10 cellular contexts compared by ENCODE assay signal in the genomic region with DNA sequence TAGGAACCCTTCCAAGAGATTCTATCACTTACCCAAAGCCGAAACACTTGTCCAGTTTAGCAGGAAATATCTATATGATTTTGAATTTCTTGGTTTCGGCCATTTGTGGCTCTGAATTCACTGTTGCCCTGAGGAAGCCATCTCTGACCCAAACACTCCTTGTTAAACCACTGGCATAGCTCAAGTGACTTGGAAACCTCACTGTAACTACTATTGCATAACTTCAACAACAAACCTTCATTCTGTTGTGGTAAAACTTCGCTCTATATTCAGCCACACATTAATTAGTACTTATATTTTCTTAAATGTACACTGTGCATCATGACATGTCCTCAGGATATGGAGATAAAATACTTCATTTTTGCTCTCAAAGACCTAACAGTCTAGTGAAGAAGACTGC.
"Had no signal": no experiment of that assay in that cellular context is flagged by ENCODE, and none has a peak within 500 bp of the region (broad histone marks: within the 10 kb centered on the region; RNA-seq: fewer than 3 reads in every experiment).

No MANE protein-coding gene starts in this region.

- ATAC-seq: activated CD4-positive, CD25-positive, alpha-beta regulatory T cell treated with anti-CD3 and anti-CD28 coated beads, Interleukin-2, amount 50 U/mL, for 24 hours; stimulated activated effector memory CD8-positive, alpha-beta T cell treated with anti-CD3 and anti-CD28 coated beads, Interleukin-12 subunit alpha, Interleukin-12 subunit beta, amount 100 ng/mL, for 72 hours had no signal

- H3K4me2 ChIP-seq: neural progenitor cell had no signal

- H2AFZ ChIP-seq: neural progenitor cell had no signal

- H3K27me3 ChIP-seq: neural progenitor cell, tibial nerve had no signal

- H3K9ac ChIP-seq: neural progenitor cell had no signal

- H3K27ac ChIP-seq: neural progenitor cell had no signal

- DNase-seq: activated CD4-positive, alpha-beta T cell treated with anti-CD3 and anti-CD28 coated beads, Interleukin-2, amount 50 U/mL, for 1 hour; activated naive CD8-positive, alpha-beta T cell treated with anti-CD3 and anti-CD28 coated beads for 36 hours; cerebellar nuclear complex; effector memory CD4-positive, alpha-beta T cell; hypothalamus; kidney had no signal

- H3K36me3 ChIP-seq: neural progenitor cell, tibial nerve had no signal

- H3K9me3 ChIP-seq: tibial nerve had no signal

- H3K4me3 ChIP-seq: neural progenitor cell, tibial nerve had no signal
